In genomic region chr4:26879805-26880204, GRCh38 we compare ENCODE assay signal across 18 cellular contexts. TPM values are rescaled to one million over a fixed set of nuclear protein-coding genes. Genes with fewer than 3 reads are reported as not detected.
DNase-seq lines count a peak whose midpoint lies in the region; ATAC-seq and TF ChIP-seq lines count a peak whose summit lies in the region.
"Had no signal": no experiment of that assay in that cellular context is flagged by ENCODE, and none has a peak within 500 bp of the region (broad histone marks: within the 10 kb centered on the region; RNA-seq: fewer than 3 reads in every experiment).

No MANE protein-coding gene starts in this region.

- no peaks in the 10 kb centered on the region for H3K36me3 ChIP-seq in mammary epithelial cell (ENCODE audit: insufficient read depth, low read length)
- H3K36me3 ChIP-seq: ovary, right lobe of liver, SJSA1, stomach had no signal

- dilution Hi-C loops in mammary epithelial cell (cut with HindIII; ENCODE audit: low sequenced_read_pairs) = no loop called here

- H3K4me2 ChIP-seq in mammary epithelial cell (ENCODE audit: insufficient read depth, low read depth, low read length) = peak overlapping the region; percentile 51

- no peak overlapping the region for H2AFZ ChIP-seq in mammary epithelial cell (ENCODE audit: low read depth, low read length)
- H2AFZ ChIP-seq: PC-9 had no signal

- no peak for ATAC-seq in T-helper 17 cell
- ATAC-seq in stimulated activated naive CD8-positive, alpha-beta T cell treated with anti-CD3 and anti-CD28 coated beads, Interleukin-15, amount 100 ng/mL, for 72 hours = no peak
- no peak for ATAC-seq in HG03457 (IDR thresholded peaks at IDR 0.05; ENCODE audit: unreplicated experiment)
- no peak for ATAC-seq in HG03159 (IDR thresholded peaks at IDR 0.05; ENCODE audit: unreplicated experiment)
- ATAC-seq: left ventricle myocardium superior had no signal

- peaks cover 11% of the 10 kb centered on the region for H3K9me3 Mint-ChIP-seq in activated naive CD4-positive, alpha-beta T cell treated with anti-CD3 and anti-CD28 coated beads, Interleukin-2, amount 10 ng/mL, durations not matched to agents 7 days and 5 days
- H3K9me3 Mint-ChIP-seq in stimulated activated naive CD8-positive, alpha-beta T cell treated with anti-CD3 and anti-CD28 coated beads, Interleukin-15, amount 100 ng/mL, for 72 hours = peaks cover 0 to 8% of the 10 kb centered on the region in 2 donors

- in situ Hi-C loops in mammary epithelial cell (cut with MboI; ENCODE audit: low sequenced_read_pairs in 2 of 2) = no loop called here

- TF ChIP-seq CTCF in mammary epithelial cell (conservative IDR thresholded peaks at IDR 0.05 in 1 of 2, IDR thresholded peaks at IDR 0.05 in 1 of 2; ENCODE audit: extremely low read depth in 1 of 2, insufficient read depth in 1 of 2, low read depth in 1 of 2, low read length in 2 of 2) = no peak

- H3K9ac ChIP-seq in mammary epithelial cell (ENCODE audit: insufficient read depth, low read length) = no peak overlapping the region

- H3K4me3 Mint-ChIP-seq in activated naive CD4-positive, alpha-beta T cell treated with anti-CD3 and anti-CD28 coated beads, Interleukin-2, amount 10 ng/mL, durations not matched to agents 7 days and 5 days = no peak overlapping the region
- H3K4me3 Mint-ChIP-seq in T-helper 17 cell = peak overlapping the region; percentile 51
- H3K4me3 Mint-ChIP-seq in stimulated activated naive CD8-positive, alpha-beta T cell treated with anti-CD3 and anti-CD28 coated beads, Interleukin-15, amount 100 ng/mL, for 72 hours = peak overlapping the region; percentile 4 to 64

- no peaks in the 10 kb centered on the region for H4K20me1 ChIP-seq in mammary epithelial cell (ENCODE audit: insufficient read depth, low read length)

- CTCF ChIA-PET in activated naive CD4-positive, alpha-beta T cell treated with anti-CD3 and anti-CD28 coated beads, Interleukin-2, amount 10 ng/mL, durations not matched to agents 7 days and 5 days (lab: Charles Lee) = interaction anchor here (0.6 to 1.3 kb wide), 2 partner anchors 12 to 20 kb away, joined by 3 read pairs; no protein-coding TSS in a partner anchor
- CTCF ChIA-PET in mammary epithelial cell (lab: Charles Lee; ENCODE audit: low non-redundant PET) = no interaction called here

- BruUV-seq in mammary epithelial cell (replicated peaks; lab: Mats Ljungman, UMichigan) = no TSS peak

- DNase-seq in activated naive CD4-positive, alpha-beta T cell treated with anti-CD3 and anti-CD28 coated beads, Interleukin-2, amount 10 ng/mL, durations not matched to agents 7 days and 5 days = no peak
- no peak for DNase-seq in activated naive CD4-positive, alpha-beta T cell (lab: John Stamatoyannopoulos, UW)
- DNase-seq in T-helper 17 cell (no peak), mammary epithelial cell (no peak), SIG-M5 treated with dmso at 0.1 percent for 504 hours (lab: John Stamatoyannopoulos, UW; ENCODE audit: unreplicated experiment) (no peak)
- DNase-seq in stimulated activated naive CD8-positive, alpha-beta T cell treated with anti-CD3 and anti-CD28 coated beads, Interleukin-15, amount 100 ng/mL, for 72 hours = no peak
- DNase-seq: left ventricle myocardium superior, MM.1S, NCI-H146, NCI-H2171 treated with DMSO at 0.1 percent for 48 hours, NCI-H774, ovary, PC-9, right lobe of liver, stomach had no signal

- peaks cover 52% of the 10 kb centered on the region for H3K36me3 Mint-ChIP-seq in activated naive CD4-positive, alpha-beta T cell treated with anti-CD3 and anti-CD28 coated beads, Interleukin-2, amount 10 ng/mL, durations not matched to agents 7 days and 5 days
- no peaks in the 10 kb centered on the region for H3K36me3 Mint-ChIP-seq in T-helper 17 cell (ENCODE audit: low read depth)

- peaks cover 13% of the 10 kb centered on the region for H3K4me1 ChIP-seq in mammary epithelial cell (ENCODE audit: insufficient read depth, low read length)
- H3K4me1 ChIP-seq: right lobe of liver, SJSA1 had no signal

- H3K27me3 ChIP-seq in mammary epithelial cell (ENCODE audit: insufficient read depth, low read length) = no peaks in the 10 kb centered on the region
- H3K27me3 ChIP-seq: ovary, right lobe of liver, SJSA1, stomach had no signal

- no peaks in the 10 kb centered on the region for H3K27me3 Mint-ChIP-seq in activated naive CD4-positive, alpha-beta T cell treated with anti-CD3 and anti-CD28 coated beads, Interleukin-2, amount 10 ng/mL, durations not matched to agents 7 days and 5 days
- no peaks in the 10 kb centered on the region for H3K27me3 Mint-ChIP-seq in T-helper 17 cell
- no peaks in the 10 kb centered on the region for H3K27me3 Mint-ChIP-seq in stimulated activated naive CD8-positive, alpha-beta T cell treated with anti-CD3 and anti-CD28 coated beads, Interleukin-15, amount 100 ng/mL, for 72 hours

- H3K9me3 ChIP-seq in T-helper 17 cell (ENCODE audit: control insufficient read depth, low read length, poor library complexity, severe bottlenecking) = no peaks in the 10 kb centered on the region
- no peaks in the 10 kb centered on the region for H3K9me3 ChIP-seq in mammary epithelial cell (replicated peaks; ENCODE audit: insufficient read depth, low read length)
- H3K9me3 ChIP-seq: ovary, right lobe of liver, SJSA1, stomach had no signal

- no peak overlapping the region for H3K27ac ChIP-seq in mammary epithelial cell (ENCODE audit: insufficient read depth, low read depth, low read length)
- H3K27ac ChIP-seq: ovary, SJSA1, stomach had no signal

- intact Hi-C loops in mammary epithelial cell (cut with micrococcal nuclease) = no loop called here

- WGBS in mammary epithelial cell (ENCODE audit: low coverage, missing lambda C conversion rate) = 100% methylated on average over 2 of the region's 2 CpGs

- H3K79me2 ChIP-seq in mammary epithelial cell (ENCODE audit: insufficient read depth, low read length) = peaks cover 78% of the 10 kb centered on the region

- H3K4me3 ChIP-seq in mammary epithelial cell (replicated peaks in 1 of 3; ENCODE audit: insufficient read depth in 1 of 3, low read depth in 2 of 3, low read length in 3 of 3) = no peak overlapping the region
- H3K4me3 ChIP-seq: ovary, PC-9, SJSA1, stomach had no signal

- peaks cover 80% of the 10 kb centered on the region for H3K4me1 Mint-ChIP-seq in activated naive CD4-positive, alpha-beta T cell treated with anti-CD3 and anti-CD28 coated beads, Interleukin-2, amount 10 ng/mL, durations not matched to agents 7 days and 5 days
- H3K4me1 Mint-ChIP-seq in T-helper 17 cell = peaks cover 54% of the 10 kb centered on the region
- peaks cover 79% of the 10 kb centered on the region for H3K4me1 Mint-ChIP-seq in stimulated activated naive CD8-positive, alpha-beta T cell treated with anti-CD3 and anti-CD28 coated beads, Interleukin-15, amount 100 ng/mL, for 72 hours

- peak overlapping the region; percentile 83 for H3K27ac Mint-ChIP-seq in activated naive CD4-positive, alpha-beta T cell treated with anti-CD3 and anti-CD28 coated beads, Interleukin-2, amount 10 ng/mL, durations not matched to agents 7 days and 5 days
- peak overlapping the region; percentile 92 for H3K27ac Mint-ChIP-seq in T-helper 17 cell
- H3K27ac Mint-ChIP-seq in stimulated activated naive CD8-positive, alpha-beta T cell treated with anti-CD3 and anti-CD28 coated beads, Interleukin-15, amount 100 ng/mL, for 72 hours = peak overlapping the region in 1 of 2 donors; percentile 5

RNA-seq across cellular contexts. Expression of gene STIM2, which starts 19.2 kb away (rescaled TPM):
- 10 to 100 TPM; 70.1 to 73.4 TPM for total RNA-seq in T-helper 17 cell
- total RNA-seq in mammary epithelial cell = 10 to 100 TPM; 37.9 to 56.0 TPM
- 28.3 TPM for polyA plus RNA-seq in mammary epithelial cell
- polyA minus RNA-seq in mammary epithelial cell = 18.9 TPM
